Comparison of ENCODE assay signal across 16 cellular contexts in the genomic region with DNA sequence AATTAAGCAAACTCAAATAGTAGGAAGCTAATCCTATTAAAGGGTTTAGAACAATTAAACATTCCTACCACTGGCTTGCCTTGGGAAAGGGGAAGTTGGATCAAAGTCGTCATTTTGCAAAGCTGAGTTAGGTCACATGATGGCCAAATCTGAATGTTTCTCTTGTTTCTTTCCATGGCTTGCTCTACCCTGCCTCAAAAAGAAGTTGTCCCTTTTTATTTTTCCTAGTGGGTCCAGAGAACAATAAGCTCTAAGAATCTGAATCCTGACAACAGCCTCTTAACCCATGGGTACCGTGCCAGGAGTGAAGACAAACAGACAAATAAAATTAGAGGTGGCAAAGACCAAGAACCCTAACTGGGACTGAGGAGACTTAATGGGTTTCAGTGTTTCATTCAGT. TPM values are rescaled to one million over a fixed set of nuclear protein-coding genes. Genes with fewer than 3 reads are reported as not detected.
"Had no signal": no experiment of that assay in that cellular context is flagged by ENCODE, and none has a peak within 500 bp of the region (broad histone marks: within the 10 kb centered on the region; RNA-seq: fewer than 3 reads in every experiment).

No MANE protein-coding gene starts in this region.

- ATAC-seq: sciatic nerve had no signal

- H3K27me3 ChIP-seq: colonic mucosa, esophagus muscularis mucosa had no signal

- H3K4me1 ChIP-seq: colonic mucosa, psoas muscle had no signal

- DNase-seq: activated CD4-positive, alpha-beta T cell treated with anti-CD3 and anti-CD28 coated beads, Interleukin-2, amount 50 U/mL, for 4 hours; activated CD4-positive, CD25-positive, alpha-beta regulatory T cell treated with anti-CD3 and anti-CD28 coated beads, Interleukin-2, amount 50 U/mL, for 72 hours; activated naive CD4-positive, alpha-beta T cell treated with anti-CD3 and anti-CD28 coated beads, Interleukin-2, amount 10 ng/mL, durations not matched to agents 7 days and 5 days; activated T-cell treated with anti-CD3 and anti-CD28 coated beads for 4 hours; colonic mucosa; effector CD4-positive, alpha-beta T cell; psoas muscle; T1000 had no signal

- H3K9me3 ChIP-seq: colonic mucosa, esophagus muscularis mucosa, psoas muscle had no signal

- H3K4me3 ChIP-seq: colonic mucosa, esophagus muscularis mucosa, psoas muscle had no signal

- H3K27ac ChIP-seq: colonic mucosa, esophagus muscularis mucosa, psoas muscle had no signal

RNA-seq across cellular contexts. Expression of a gene that starts 26.2 kb away (rescaled TPM):
- total RNA-seq: activated T-helper 2 cell treated with anti-CD3 and anti-CD28 coated beads, Interferon-gamma antibody, Interleukin-2, Interleukin-4, amounts not matched to agents 10 μg/mL and 5 μg/mL and 100 μg/mL, durations not matched to agents 14 hours and 24 hours and 36 hours; cardiac septum; colonic mucosa; esophagus muscularis mucosa; kidney epithelial cell; liver; mesenteric fat pad; osteoblast; psoas muscle; sciatic nerve had no signal
- polyA plus RNA-seq: liver, psoas muscle had no signal
